26 cellular contexts compared by ENCODE assay signal in genomic region chr10:122176232-122176865, GRCh38.
A peak's percentile ranks its signal among the peaks of the same experiment; 100 is the strongest.
DNase-seq lines count a peak whose midpoint lies in the region; FAIRE-seq and TF ChIP-seq lines count a peak whose summit lies in the region.
"Had no signal": no experiment of that assay in that cellular context is flagged by ENCODE, and none has a peak within 500 bp of the region (broad histone marks: within the 10 kb centered on the region; RNA-seq: fewer than 3 reads in every experiment).

No MANE protein-coding gene starts in this region.

- no peak overlapping the region for H3K23ac ChIP-seq in mesendoderm (ENCODE audit: low read length)

- no peaks in the 10 kb centered on the region for H3K4me1 ChIP-seq in mesendoderm (ENCODE audit: control insufficient read depth, low read depth, low read length)

- no peak for TF ChIP-seq POLR2A in erythroblast (IDR thresholded peaks at IDR 0.05; ENCODE audit: low read length)

- no peaks in the 10 kb centered on the region for H3K27me3 ChIP-seq in mesendoderm (ENCODE audit: insufficient read depth, low read length, poor library complexity)
- H3K27me3 ChIP-seq: ovary, right atrium auricular region, tibial nerve had no signal

- TF ChIP-seq CTCF in fibroblast of mammary gland (conservative IDR thresholded peaks at IDR 0.05; ENCODE audit: control insufficient read depth, insufficient read depth, low read depth, low read length), result no peak
- no peak for TF ChIP-seq CTCF in Calu3 (IDR thresholded peaks at IDR 0.05; ENCODE audit: unreplicated experiment)

- H3K4me3 Mint-ChIP-seq in Calu3 (ENCODE audit: low read depth, unreplicated experiment), result no peak overlapping the region
- H3K4me3 Mint-ChIP-seq: activated CD4-positive, alpha-beta memory T cell treated with anti-CD3 and anti-CD28 coated beads, Interleukin-2, amount 10 ng/mL, durations not matched to agents 7 days and 5 days; stimulated activated naive CD8-positive, alpha-beta T cell treated with anti-CD3 and anti-CD28 coated beads, Interleukin-15, amount 100 ng/mL, for 72 hours had no signal

- no peaks in the 10 kb centered on the region for H3K4me1 Mint-ChIP-seq in Calu3 (ENCODE audit: low read depth, unreplicated experiment)
- H3K4me1 Mint-ChIP-seq: activated CD4-positive, alpha-beta memory T cell treated with anti-CD3 and anti-CD28 coated beads, Interleukin-2, amount 10 ng/mL, durations not matched to agents 7 days and 5 days; stimulated activated naive CD8-positive, alpha-beta T cell treated with anti-CD3 and anti-CD28 coated beads, Interleukin-15, amount 100 ng/mL, for 72 hours had no signal

- H3K4me2 ChIP-seq in mesendoderm (ENCODE audit: low read length), result no peak overlapping the region
- H3K4me2 ChIP-seq: A549 had no signal

- no peak overlapping the region for H3K27ac Mint-ChIP-seq in Calu3 (ENCODE audit: unreplicated experiment)
- H3K27ac Mint-ChIP-seq: activated CD4-positive, alpha-beta memory T cell treated with anti-CD3 and anti-CD28 coated beads, Interleukin-2, amount 10 ng/mL, durations not matched to agents 7 days and 5 days; stimulated activated naive CD8-positive, alpha-beta T cell treated with anti-CD3 and anti-CD28 coated beads, Interleukin-15, amount 100 ng/mL, for 72 hours had no signal

- H4K5ac ChIP-seq in mesendoderm (ENCODE audit: low read length), result no peak overlapping the region

- peaks cover 13% of the 10 kb centered on the region for H3K79me1 ChIP-seq in mesendoderm (ENCODE audit: low read length)

- H3K4ac ChIP-seq in mesendoderm (ENCODE audit: low read depth, low read length), result no peak overlapping the region

- no TSS peak for BruUV-seq in Calu3 (replicated peaks; lab: Mats Ljungman, UMichigan)

- no peak overlapping the region for H4K8ac ChIP-seq in mesendoderm (ENCODE audit: low read depth, low read length)

- H2BK15ac ChIP-seq in mesendoderm (replicated peaks; ENCODE audit: low read depth), result no peak overlapping the region

- no CpG with 5 or more reads among the region's 4 CpGs for WGBS in mesendoderm (ENCODE audit: extremely low coverage, insufficient coverage, low lambda C conversion rate)

- H3K18ac ChIP-seq in mesendoderm (ENCODE audit: low read length), result no peak overlapping the region

- H3K79me2 ChIP-seq in mesendoderm (ENCODE audit: control insufficient read depth, insufficient read depth, low read length), result peaks cover 5% of the 10 kb centered on the region

- no peak overlapping the region for H3K56ac ChIP-seq in mesendoderm (ENCODE audit: low read length)

- no peak for FAIRE-seq in GM19239 (lab: Jason Lieb, UNC)
- FAIRE-seq: A549, bronchial epithelial cell, kidney had no signal

- H2BK120ac ChIP-seq in mesendoderm (ENCODE audit: low read depth, low read length), result no peak overlapping the region

- H3K9ac ChIP-seq in mesendoderm (ENCODE audit: low read length), result no peak overlapping the region

- no peaks in the 10 kb centered on the region for H3K36me3 ChIP-seq in mesendoderm (ENCODE audit: control insufficient read depth, insufficient read depth, low read length)
- H3K36me3 ChIP-seq: ovary, right atrium auricular region, tibial nerve had no signal

- H2BK5ac ChIP-seq in mesendoderm (ENCODE audit: low read length), result no peak overlapping the region

- peaks cover 5% of the 10 kb centered on the region for H3K36me3 Mint-ChIP-seq in Calu3 (ENCODE audit: insufficient read depth, unreplicated experiment)

- H3K4me3 ChIP-seq in fibroblast of mammary gland (ENCODE audit: control insufficient read depth, low read depth, low read length) (no peak overlapping the region), mesendoderm (ENCODE audit: low read length) (no peak overlapping the region)
- H3K4me3 ChIP-seq: A549, ovary, right atrium auricular region, tibial nerve had no signal

- H3K27ac ChIP-seq in mesendoderm (ENCODE audit: low read depth, low read length), result no peak overlapping the region
- H3K27ac ChIP-seq: ovary had no signal

- no peak overlapping the region for H2AK5ac ChIP-seq in mesendoderm (ENCODE audit: low read length)

- DNase-seq in ELF-1 (ENCODE audit: low read depth, low spot score), result peak; percentile 50
- peak; percentile 45 for DNase-seq in HuH-7.5 (ENCODE audit: low spot score)
- DNase-seq in fibroblast of mammary gland (ENCODE audit: low read depth), result peak; percentile 25
- DNase-seq in mesendoderm, result peak; percentile 61
- DNase-seq in Calu3, result no peak
- no peak for DNase-seq in erythroblast (lab: John Stamatoyannopoulos, UW)
- no peak for DNase-seq in GM19239 (ENCODE audit: insufficient read length, low spot score)
- DNase-seq in activated T-cell treated with anti-CD3 and anti-CD28 coated beads, Interleukin-2, amount 50 U/mL, for 48 hours, result no peak
- DNase-seq: activated CD4-positive, alpha-beta memory T cell treated with anti-CD3 and anti-CD28 coated beads, Interleukin-2, amount 10 ng/mL, durations not matched to agents 7 days and 5 days; activated T-cell treated with anti-CD3 and anti-CD28 coated beads for 4 hours; dermis blood vessel endothelial cell; foreskin melanocyte; hypothalamus; Kasumi-1; kidney; NCI-H1092; NCI-H1930; NCI-H226; NCI-H774; ovary; stimulated activated naive CD8-positive, alpha-beta T cell treated with anti-CD3 and anti-CD28 coated beads, Interleukin-15, amount 100 ng/mL, for 72 hours; T-helper 9 cell had no signal

- intact Hi-C loops in Calu3 (cut with micrococcal nuclease; ENCODE audit: unreplicated experiment), result no loop called here

- H3K27me3 Mint-ChIP-seq in Calu3 (ENCODE audit: unreplicated experiment), result no peaks in the 10 kb centered on the region

- CTCF ChIA-PET in Calu3 (lab: Charles Lee), result no interaction called here

- no peaks in the 10 kb centered on the region for H3K9me3 Mint-ChIP-seq in Calu3 (ENCODE audit: low read depth, unreplicated experiment)
- H3K9me3 Mint-ChIP-seq: activated CD4-positive, alpha-beta memory T cell treated with anti-CD3 and anti-CD28 coated beads, Interleukin-2, amount 10 ng/mL, durations not matched to agents 7 days and 5 days; stimulated activated naive CD8-positive, alpha-beta T cell treated with anti-CD3 and anti-CD28 coated beads, Interleukin-15, amount 100 ng/mL, for 72 hours had no signal

Comparison
In these comparisons a context has a peak if more than half of its experiments do, and no peak if none do; other contexts are left out.
1. DNase-seq: peak in ELF-1 (single experiment), HuH-7.5 (single experiment), fibroblast of mammary gland (single experiment) and mesendoderm (single experiment); none in Calu3 (single experiment), erythroblast (0 of 2), GM19239 (single experiment) and activated T-cell treated with anti-CD3 and anti-CD28 coated beads, Interleukin-2, amount 50 U/mL, for 48 hours (0 of 2).